ENCODE assay signal across 1 cellular context in the genomic region with DNA sequence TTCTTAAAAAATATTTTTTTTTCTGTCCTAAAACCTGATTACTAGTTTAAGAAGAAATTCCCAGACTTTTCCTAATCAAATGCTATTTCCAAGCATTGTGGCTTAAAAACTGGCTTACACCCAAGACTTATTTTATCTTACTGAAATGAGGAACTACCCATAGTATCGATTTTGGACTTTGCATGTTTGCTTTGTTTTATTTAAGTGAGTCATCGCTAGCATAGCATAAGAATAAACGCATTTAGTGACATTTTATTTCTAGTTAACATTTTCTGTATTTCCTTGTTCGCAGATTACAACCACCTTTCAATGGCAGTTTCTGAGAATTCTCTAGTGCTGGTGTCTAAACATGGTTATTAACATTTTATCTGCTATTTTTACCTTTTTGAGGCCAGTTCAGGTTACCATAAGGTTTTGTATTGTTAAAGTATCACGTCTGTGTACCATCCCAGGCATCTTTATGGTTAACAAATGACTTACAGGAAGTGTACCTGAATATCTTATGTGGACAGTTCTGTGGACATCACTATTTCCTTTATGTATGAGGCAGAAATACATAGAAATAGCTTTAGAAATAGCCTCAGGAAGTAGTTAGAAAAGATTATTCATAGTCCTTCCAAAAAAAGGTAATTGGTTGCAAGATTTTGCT.
TF ChIP-seq lines count a peak whose summit lies in the region.

No MANE protein-coding gene starts in this region.

TF ChIP-seq in endothelial cell of umbilical vein, 7 proteins besides CTCF, POLR2A, EP300 and RAD21:
- no peak for TF ChIP-seq GATA2 (IDR thresholded peaks at IDR 0.05; ENCODE audit: insufficient read depth, insufficient read length, low read depth, low read length)
- TF ChIP-seq JUN (IDR thresholded peaks at IDR 0.05; ENCODE audit: borderline replicate concordance, insufficient read depth, insufficient read length, low read depth): peak; percentile 48
- TF ChIP-seq, protein P1, sequence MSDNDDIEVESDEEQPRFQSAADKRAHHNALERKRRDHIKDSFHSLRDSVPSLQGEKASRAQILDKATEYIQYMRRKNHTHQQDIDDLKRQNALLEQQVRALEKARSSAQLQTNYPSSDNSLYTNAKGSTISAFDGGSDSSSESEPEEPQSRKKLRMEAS (IDR thresholded peaks at IDR 0.05; ENCODE audit: insufficient read depth, insufficient read length): no peak
- TF ChIP-seq MYC (IDR thresholded peaks at IDR 0.05; ENCODE audit: low read depth, low read length): no peak
- peak; percentile 47 for TF ChIP-seq FOS (IDR thresholded peaks at IDR 0.05; ENCODE audit: borderline replicate concordance, insufficient read depth, low read length)
- TF ChIP-seq POLR2AphosphoS5 (IDR thresholded peaks at IDR 0.05; ENCODE audit: insufficient read depth, low read depth, low read length): no peak
- TF ChIP-seq EZH2 (IDR thresholded peaks at IDR 0.05; ENCODE audit: borderline replicate concordance, low read depth, low read length, severe bottlenecking): no peak
